ENCODE assay signal across 8 cellular contexts in the genomic region with DNA sequence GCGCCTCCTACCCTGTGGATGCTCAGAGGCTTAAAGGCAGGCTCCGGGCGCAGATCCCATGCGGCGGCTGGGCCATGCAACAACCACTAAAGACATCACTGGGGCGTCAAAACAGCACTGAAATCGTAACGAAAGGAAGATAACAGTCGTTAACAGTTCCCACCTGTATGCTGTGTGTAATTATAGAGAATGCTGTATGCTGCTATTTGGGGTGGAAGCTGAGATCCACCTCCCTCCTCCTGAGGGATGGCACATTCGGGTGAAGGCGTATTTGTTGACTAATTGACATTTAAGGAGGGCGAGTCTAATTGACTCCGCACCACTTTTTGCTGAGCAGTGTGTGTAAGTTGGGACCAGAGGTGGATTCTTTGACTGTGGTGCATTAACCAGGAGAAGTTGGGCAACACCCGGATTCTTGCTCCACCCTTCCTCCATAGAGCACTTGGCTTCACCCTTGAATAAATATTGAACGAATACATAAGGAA. TPM values are rescaled to one million over a fixed set of nuclear protein-coding genes. Genes with fewer than 3 reads are reported as not detected.
A peak's percentile ranks its signal among the peaks of the same experiment; 100 is the strongest.
DNase-seq lines count a peak whose midpoint lies in the region; ATAC-seq and TF ChIP-seq lines count a peak whose summit lies in the region.

No MANE protein-coding gene starts in this region.

- intact Hi-C loops in activated T-helper 1 cell treated with anti-CD3 and anti-CD28 coated beads, Interleukin-12 subunit alpha, Interleukin-12 subunit beta, Interleukin-2, Interleukin-4 antibody, amounts not matched to agents 30 ng/mL and 10 ng/mL and 1 ng/mL, durations not matched to agents 14 hours and 24 hours and 36 hours (cut with micrococcal nuclease), result loop anchor here (1.0 to 5.0 kb wide), 6 partner anchors 37 to 1489 kb away; a partner anchor contains a TSS

- ATAC-seq in HG02623 (IDR thresholded peaks at IDR 0.05; ENCODE audit: unreplicated experiment) (peak; percentile 49), gastroesophageal sphincter (peak; percentile 78)

- no peak for TF ChIP-seq EP300 in gastroesophageal sphincter (IDR thresholded peaks at IDR 0.05)

- H3K9me3 Mint-ChIP-seq in activated T-helper 1 cell treated with anti-CD3 and anti-CD28 coated beads, Interleukin-12 subunit alpha, Interleukin-12 subunit beta, Interleukin-2, Interleukin-4 antibody, amounts not matched to agents 30 ng/mL and 10 ng/mL and 1 ng/mL, durations not matched to agents 14 hours and 24 hours and 36 hours, result no peaks in the 10 kb centered on the region

- peak overlapping the region; percentile 98 for H3K4me3 Mint-ChIP-seq in activated T-helper 1 cell treated with anti-CD3 and anti-CD28 coated beads, Interleukin-12 subunit alpha, Interleukin-12 subunit beta, Interleukin-2, Interleukin-4 antibody, amounts not matched to agents 30 ng/mL and 10 ng/mL and 1 ng/mL, durations not matched to agents 14 hours and 24 hours and 36 hours

- peaks cover 0 to 10% of the 10 kb centered on the region in 2 donors for H3K36me3 ChIP-seq in gastroesophageal sphincter

- no peaks in the 10 kb centered on the region for H3K27me3 ChIP-seq in gastroesophageal sphincter

- no peak for TF ChIP-seq CTCF in gastroesophageal sphincter (IDR thresholded peaks at IDR 0.05)

- peaks cover 4 to 12% (median 5%) of the 10 kb centered on the region in 3 donors for H3K4me1 ChIP-seq in gastroesophageal sphincter

- peaks cover 14% of the 10 kb centered on the region for H3K4me1 Mint-ChIP-seq in activated T-helper 1 cell treated with anti-CD3 and anti-CD28 coated beads, Interleukin-12 subunit alpha, Interleukin-12 subunit beta, Interleukin-2, Interleukin-4 antibody, amounts not matched to agents 30 ng/mL and 10 ng/mL and 1 ng/mL, durations not matched to agents 14 hours and 24 hours and 36 hours (ENCODE audit: low read depth)

- H3K27ac ChIP-seq in gastroesophageal sphincter, result peak overlapping the region; percentile 82 to 94 (median 90)

- 0% methylated on average over 6 of the region's 15 CpGs for WGBS in gastroesophageal sphincter (ENCODE audit: low coverage in 1 of 2), 2 donors

- H3K27ac Mint-ChIP-seq in activated T-helper 1 cell treated with anti-CD3 and anti-CD28 coated beads, Interleukin-12 subunit alpha, Interleukin-12 subunit beta, Interleukin-2, Interleukin-4 antibody, amounts not matched to agents 30 ng/mL and 10 ng/mL and 1 ng/mL, durations not matched to agents 14 hours and 24 hours and 36 hours, result peak overlapping the region; percentile 97

- peak; percentile 36 for DNase-seq in stimulated activated CD8-positive, alpha-beta memory T cell treated with anti-CD3 and anti-CD28 coated beads, Interleukin-12 subunit alpha, Interleukin-12 subunit beta, amount 100 ng/mL, for 1 hour (ENCODE audit: low read depth)
- DNase-seq in stimulated activated CD8-positive, alpha-beta memory T cell treated with anti-CD3 and anti-CD28 coated beads, Interleukin-4, amount 100 ng/mL, for 48 hours, result no peak
- DNase-seq in MV-4-11 (lab: John Stamatoyannopoulos, UW), result peak; percentile 39
- DNase-seq in activated T-helper 1 cell treated with anti-CD3 and anti-CD28 coated beads, Interleukin-12 subunit alpha, Interleukin-12 subunit beta, Interleukin-2, Interleukin-4 antibody, amounts not matched to agents 30 ng/mL and 10 ng/mL and 1 ng/mL, durations not matched to agents 14 hours and 24 hours and 36 hours (ENCODE audit: low spot score), result no peak
- peak; percentile 16 for DNase-seq in pons (ENCODE audit: low spot score)
- no peak for DNase-seq in T1000 (lab: John Stamatoyannopoulos, UW)

- H3K27me3 Mint-ChIP-seq in activated T-helper 1 cell treated with anti-CD3 and anti-CD28 coated beads, Interleukin-12 subunit alpha, Interleukin-12 subunit beta, Interleukin-2, Interleukin-4 antibody, amounts not matched to agents 30 ng/mL and 10 ng/mL and 1 ng/mL, durations not matched to agents 14 hours and 24 hours and 36 hours (ENCODE audit: insufficient read depth), result peaks cover 7% of the 10 kb centered on the region

- H3K36me3 Mint-ChIP-seq in activated T-helper 1 cell treated with anti-CD3 and anti-CD28 coated beads, Interleukin-12 subunit alpha, Interleukin-12 subunit beta, Interleukin-2, Interleukin-4 antibody, amounts not matched to agents 30 ng/mL and 10 ng/mL and 1 ng/mL, durations not matched to agents 14 hours and 24 hours and 36 hours (ENCODE audit: low read depth), result no peaks in the 10 kb centered on the region

- H3K4me3 ChIP-seq in gastroesophageal sphincter, result peak overlapping the region; percentile 89 to 90

- no peaks in the 10 kb centered on the region for H3K9me3 ChIP-seq in gastroesophageal sphincter

- TF ChIP-seq POLR2A in gastroesophageal sphincter (IDR thresholded peaks at IDR 0.05), result no peak

RNA-seq across cellular contexts. Expression of a gene that starts 0.7 kb away (rescaled TPM):
- 9.7 and 10.2 TPM in 2 replicates for total RNA-seq in activated T-helper 1 cell treated with anti-CD3 and anti-CD28 coated beads, Interleukin-12 subunit alpha, Interleukin-12 subunit beta, Interleukin-2, Interleukin-4 antibody, amounts not matched to agents 30 ng/mL and 10 ng/mL and 1 ng/mL, durations not matched to agents 14 hours and 24 hours and 36 hours
- 10 to 100 TPM; 14.5 to 19.9 (median 16.1) TPM for total RNA-seq in gastroesophageal sphincter

Comparison
In these comparisons a context has a peak if more than half of its experiments do, and no peak if none do; other contexts are left out.
1. DNase-seq: peak in stimulated activated CD8-positive, alpha-beta memory T cell treated with anti-CD3 and anti-CD28 coated beads, Interleukin-12 subunit alpha, Interleukin-12 subunit beta, amount 100 ng/mL, for 1 hour (single experiment), MV-4-11 (single experiment) and pons (single experiment); none in stimulated activated CD8-positive, alpha-beta memory T cell treated with anti-CD3 and anti-CD28 coated beads, Interleukin-4, amount 100 ng/mL, for 48 hours (single experiment), activated T-helper 1 cell treated with anti-CD3 and anti-CD28 coated beads, Interleukin-12 subunit alpha, Interleukin-12 subunit beta, Interleukin-2, Interleukin-4 antibody, amounts not matched to agents 30 ng/mL and 10 ng/mL and 1 ng/mL, durations not matched to agents 14 hours and 24 hours and 36 hours (single experiment) and T1000 (single experiment).